8 cellular contexts compared by ENCODE assay signal in the genomic region with DNA sequence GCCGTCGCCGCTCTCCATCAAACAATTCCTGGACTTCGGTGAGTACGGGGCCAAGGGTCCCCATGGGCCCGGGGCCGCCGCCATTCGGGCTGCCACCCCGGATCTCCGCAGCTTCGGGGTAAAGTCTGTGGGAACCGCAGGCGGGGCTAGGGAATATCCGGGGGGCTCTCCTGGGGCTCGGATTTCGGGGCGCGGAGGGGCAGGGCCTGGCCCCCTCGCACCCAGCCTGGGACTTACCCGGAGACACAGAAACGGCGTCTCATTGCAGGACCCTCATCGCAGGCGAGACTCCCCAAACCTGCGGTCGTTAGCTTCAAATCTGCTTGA. TPM values are rescaled to one million over a fixed set of nuclear protein-coding genes. Genes with fewer than 3 reads are reported as not detected.
A peak's percentile ranks its signal among the peaks of the same experiment; 100 is the strongest.
DNase-seq lines count a peak whose midpoint lies in the region; TF ChIP-seq lines count a peak whose summit lies in the region.

No MANE protein-coding gene starts in this region.

- intact Hi-C loops in activated CD4-positive, alpha-beta T cell treated with anti-CD3 and anti-CD28 coated beads, Interleukin-2, amount 10 ng/mL, durations not matched to agents 24 days and 14 days (cut with micrococcal nuclease): loop anchor here (1.0 kb wide), 2 partner anchors 15 to 228 kb away; a partner anchor contains a TSS
- intact Hi-C loops in MCF 10A (cut with micrococcal nuclease): loop anchor here (2.0 kb wide), 1 partner anchor 29 kb away; no protein-coding TSS in a partner anchor

- no peak for DNase-seq in activated CD4-positive, alpha-beta T cell treated with anti-CD3 and anti-CD28 coated beads, Interleukin-2, amount 10 ng/mL, durations not matched to agents 24 days and 14 days
- DNase-seq in activated CD4-positive, alpha-beta T cell treated with anti-CD3 and anti-CD28 coated beads for 4 hours: no peak
- no peak for DNase-seq in MCF 10A (ENCODE audit: unreplicated experiment)
- no peak for DNase-seq in SHP77 (lab: John Stamatoyannopoulos, UW)
- DNase-seq in NOMO-1 treated with dmso at 0.1 percent for 144 hours (lab: John Stamatoyannopoulos, UW; ENCODE audit: unreplicated experiment): no peak
- DNase-seq in NOMO-1 treated with DMSO at 0.1 percent for 48 hours (lab: John Stamatoyannopoulos, UW; ENCODE audit: unreplicated experiment): no peak

- no TSS peak for BruUV-seq in MCF 10A (replicated peaks; lab: Mats Ljungman, UMichigan)

- CTCF ChIA-PET in MCF 10A (lab: Yijun Ruan, JAX): interaction anchor here (0.6 to 1.4 kb wide), 4 partner anchors 30 to 137 kb away, joined by 3 to 6 read pairs (median 3); no protein-coding TSS in a partner anchor

- peak overlapping the region; percentile 65 for H3K27ac ChIP-seq in KOPT-K1 (ENCODE audit: low read depth, low read length, poor library complexity, severe bottlenecking)
- H3K27ac ChIP-seq in mucosa of rectum (ENCODE audit: low read depth in 2 of 2, low read length in 2 of 2): peak overlapping the region; percentile 88

- H3K4me1 Mint-ChIP-seq in activated CD4-positive, alpha-beta T cell treated with anti-CD3 and anti-CD28 coated beads, Interleukin-2, amount 10 ng/mL, durations not matched to agents 24 days and 14 days: peaks cover 27% of the 10 kb centered on the region
- no peaks in the 10 kb centered on the region for H3K4me1 Mint-ChIP-seq in MCF 10A (ENCODE audit: insufficient read depth, unreplicated experiment)

- H3K27ac Mint-ChIP-seq in activated CD4-positive, alpha-beta T cell treated with anti-CD3 and anti-CD28 coated beads, Interleukin-2, amount 10 ng/mL, durations not matched to agents 24 days and 14 days: peak overlapping the region; percentile 62
- H3K27ac Mint-ChIP-seq in MCF 10A (ENCODE audit: low read depth, unreplicated experiment): no peak overlapping the region

- H3K36me3 Mint-ChIP-seq in activated CD4-positive, alpha-beta T cell treated with anti-CD3 and anti-CD28 coated beads, Interleukin-2, amount 10 ng/mL, durations not matched to agents 24 days and 14 days (ENCODE audit: low read depth): no peaks in the 10 kb centered on the region
- H3K36me3 Mint-ChIP-seq in MCF 10A (ENCODE audit: insufficient read depth, unreplicated experiment): no peaks in the 10 kb centered on the region

- H3K27me3 ChIP-seq in mucosa of rectum (ENCODE audit: control insufficient read depth in 2 of 2, insufficient read depth in 2 of 2, low read length in 2 of 2): no peaks in the 10 kb centered on the region

- peak overlapping the region; percentile 56 to 72 for H3K9ac ChIP-seq in mucosa of rectum (ENCODE audit: low read depth in 1 of 2, low read length in 2 of 2)

- POLR2A ChIA-PET in MCF 10A (lab: Yijun Ruan, JAX): interaction anchor here (1.0 to 2.4 kb wide), 8 partner anchors 12 to 69 kb away, joined by 3 to 15 read pairs (median 5); no protein-coding TSS in a partner anchor

- TF ChIP-seq CTCF in MCF 10A (IDR thresholded peaks at IDR 0.05; ENCODE audit: unreplicated experiment): no peak

- no peaks in the 10 kb centered on the region for H3K36me3 ChIP-seq in KOPT-K1 (ENCODE audit: insufficient read depth, low read length)
- no peaks in the 10 kb centered on the region for H3K36me3 ChIP-seq in mucosa of rectum (ENCODE audit: control insufficient read depth in 2 of 2, insufficient read depth in 2 of 2, low read length in 2 of 2)

- peak overlapping the region; percentile 68 to 74 for H3K4me3 ChIP-seq in mucosa of rectum (ENCODE audit: low read length in 2 of 2)

- H3K4me1 ChIP-seq in mucosa of rectum (ENCODE audit: control insufficient read depth in 2 of 2, insufficient read depth in 2 of 2, low read length in 2 of 2): peaks cover 0 to 7% of the 10 kb centered on the region in 2 donors

- no peaks in the 10 kb centered on the region for H3K9me3 Mint-ChIP-seq in activated CD4-positive, alpha-beta T cell treated with anti-CD3 and anti-CD28 coated beads, Interleukin-2, amount 10 ng/mL, durations not matched to agents 24 days and 14 days
- no peaks in the 10 kb centered on the region for H3K9me3 Mint-ChIP-seq in MCF 10A (ENCODE audit: unreplicated experiment)

- peak overlapping the region; percentile 84 for H3K4me3 Mint-ChIP-seq in activated CD4-positive, alpha-beta T cell treated with anti-CD3 and anti-CD28 coated beads, Interleukin-2, amount 10 ng/mL, durations not matched to agents 24 days and 14 days
- peak overlapping the region; percentile 73 for H3K4me3 Mint-ChIP-seq in MCF 10A (ENCODE audit: unreplicated experiment)

- H3K27me3 Mint-ChIP-seq in activated CD4-positive, alpha-beta T cell treated with anti-CD3 and anti-CD28 coated beads, Interleukin-2, amount 10 ng/mL, durations not matched to agents 24 days and 14 days: no peaks in the 10 kb centered on the region
- H3K27me3 Mint-ChIP-seq in MCF 10A (ENCODE audit: insufficient read depth, unreplicated experiment): peaks cover 31% of the 10 kb centered on the region

- H3K9me3 ChIP-seq in KOPT-K1 (ENCODE audit: insufficient read depth, low read length, poor library complexity, severe bottlenecking): no peaks in the 10 kb centered on the region
- no peaks in the 10 kb centered on the region for H3K9me3 ChIP-seq in mucosa of rectum (ENCODE audit: control insufficient read depth in 2 of 2, low read length in 2 of 2)

RNA-seq across cellular contexts. Expression of a gene that starts 0.4 kb away (rescaled TPM):
- 26.3 and 30.7 TPM in 2 replicates for total RNA-seq in activated CD4-positive, alpha-beta T cell treated with anti-CD3 and anti-CD28 coated beads, Interleukin-2, amount 10 ng/mL, durations not matched to agents 24 days and 14 days
- total RNA-seq in MCF 10A (2022): 1.0 and 1.4 TPM in 2 replicates

Comparison
In these comparisons a context has a peak if more than half of its experiments do, and no peak if none do; other contexts are left out.
1. RNA of a gene that starts 0.4 kb away (total RNA-seq): 26.3 to 30.7 TPM in activated CD4-positive, alpha-beta T cell treated with anti-CD3 and anti-CD28 coated beads, Interleukin-2, amount 10 ng/mL, durations not matched to agents 24 days and 14 days; 1.0 to 1.4 TPM in MCF 10A; every median in the first group is over 10 times any median in the second.